In genomic region chr7:74173491-74173865, GRCh38 we compare ENCODE assay signal across 1 cellular context.
TF ChIP-seq lines count a peak whose summit lies in the region.

No MANE protein-coding gene starts in this region.

TF ChIP-seq in GM23338, 12 proteins besides CTCF, POLR2A, EP300 and RAD21 (continued from another document):
- TF ChIP-seq ZNF462 (CRISPR knock-in tag; IDR thresholded peaks at IDR 0.05) (no peak), EZH2phosphoT487 (IDR thresholded peaks at IDR 0.05; ENCODE audit: unreplicated experiment) (no peak), NANOG (IDR thresholded peaks at IDR 0.05; ENCODE audit: borderline replicate concordance) (no peak), EZH2 (IDR thresholded peaks at IDR 0.05; ENCODE audit: low read depth, unreplicated experiment) (no peak), CREB1 (CRISPR knock-in tag; IDR thresholded peaks at IDR 0.05; ENCODE audit: low read depth) (no peak)
TF ChIP-seq in GM23338: peak in this region for 0.
